23 cellular contexts compared by ENCODE assay signal in the genomic region with DNA sequence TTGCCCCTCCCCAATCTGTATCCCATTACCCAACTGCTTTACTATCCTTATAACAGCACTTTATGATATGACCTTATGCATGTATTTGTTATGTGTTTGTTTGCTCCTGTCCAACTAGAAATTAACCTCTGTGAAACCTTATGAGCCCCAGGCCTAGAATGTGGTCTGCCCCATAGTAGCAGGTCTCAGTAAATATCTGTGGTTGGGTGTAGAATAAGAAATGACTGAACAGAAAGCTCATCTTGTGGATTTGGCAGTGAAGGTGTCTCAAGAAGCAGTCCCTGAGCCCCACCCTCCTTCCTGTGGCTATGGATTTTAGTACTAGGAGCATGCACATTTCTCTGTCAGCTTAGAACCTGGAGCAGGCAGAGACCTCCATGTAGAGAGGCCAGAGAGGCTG.
DNase-seq lines count a peak whose midpoint lies in the region; ATAC-seq and TF ChIP-seq lines count a peak whose summit lies in the region.
"Had no signal": no experiment of that assay in that cellular context is flagged by ENCODE, and none has a peak within 500 bp of the region (broad histone marks: within the 10 kb centered on the region; RNA-seq: fewer than 3 reads in every experiment).

No MANE protein-coding gene starts in this region.

- H3K4me1 ChIP-seq in MM.1S (ENCODE audit: low read length) (peaks cover 64% of the 10 kb centered on the region), upper lobe of right lung (no peaks in the 10 kb centered on the region), aorta (ENCODE audit: control insufficient read depth in 1 of 2, insufficient read depth in 2 of 2, low read length in 2 of 2) (no peaks in the 10 kb centered on the region)
- H3K4me1 ChIP-seq: Caco-2 had no signal

- no peak overlapping the region for H3K4me3 ChIP-seq in MM.1S (ENCODE audit: low read length)
- H3K4me3 ChIP-seq in upper lobe of right lung = no peak overlapping the region
- no peak overlapping the region for H3K4me3 ChIP-seq in aorta (ENCODE audit: low read length in 2 of 2)

- H3K27ac ChIP-seq in MM.1S (ENCODE audit: low read length) = peak overlapping the region; percentile 19; the same call in 1 of the 2 replicates
- no peak overlapping the region for H3K27ac ChIP-seq in upper lobe of right lung
- no peak overlapping the region for H3K27ac ChIP-seq in aorta (ENCODE audit: low read depth in 1 of 2, low read length in 2 of 2)
- H3K27ac ChIP-seq: C4-2B, RWPE1 had no signal

- H3K9ac ChIP-seq in MM.1S (ENCODE audit: low read length) = no peak overlapping the region

- H3K27me3 ChIP-seq in MM.1S (replicated peaks; ENCODE audit: insufficient read depth, low read length) = no peaks in the 10 kb centered on the region
- no peaks in the 10 kb centered on the region for H3K27me3 ChIP-seq in upper lobe of right lung
- no peaks in the 10 kb centered on the region for H3K27me3 ChIP-seq in aorta (ENCODE audit: control insufficient read depth in 1 of 2, insufficient read depth in 2 of 2, low read length in 1 of 2)

- TF ChIP-seq CTCF in MM.1S (IDR thresholded peaks at IDR 0.05; ENCODE audit: low read length) (no peak), upper lobe of right lung (IDR thresholded peaks at IDR 0.05) (no peak)

- H3K9me3 ChIP-seq in MM.1S (replicated peaks; ENCODE audit: insufficient read depth, low read length) (no peaks in the 10 kb centered on the region), upper lobe of right lung (no peaks in the 10 kb centered on the region), aorta (ENCODE audit: control insufficient read depth, low read length) (peaks cover 1% of the 10 kb centered on the region)
- H3K9me3 ChIP-seq: Caco-2 had no signal

- intact Hi-C loops in upper lobe of right lung (cut with DNase I) (no loop called here), aorta (cut with DNase I) (no loop called here)

- H2AFZ ChIP-seq in MM.1S (ENCODE audit: low read length) = peak overlapping the region; percentile 12; the same call in 1 of the 2 replicates

- no peak overlapping the region for H3K4me2 ChIP-seq in MM.1S (ENCODE audit: low read depth, low read length)

- DNase-seq in MM.1S (peak; percentile 56), NCI-H1048 (lab: John Stamatoyannopoulos, UW) (no peak), upper lobe of right lung (no peak), aorta (no peak)
- DNase-seq: Caco-2; CD8-positive, alpha-beta T cell; Kasumi-1; MV-4-11; NCI-H1417; NCI-H1694; NCI-H2029 treated with DMSO at 0.1 percent for 48 hours; NCI-H446 treated with DMSO at 0.1 percent for 48 hours; NCI-H526; NCI-H82; SHP77; T-cell had no signal

- H3K9me2 ChIP-seq in MM.1S (replicated peaks; ENCODE audit: insufficient read depth, low read length) = no peaks in the 10 kb centered on the region

- peaks cover 34% of the 10 kb centered on the region for H3F3A ChIP-seq in MM.1S (ENCODE audit: insufficient read depth, low read length)

- no peaks in the 10 kb centered on the region for H4K20me1 ChIP-seq in MM.1S (ENCODE audit: insufficient read depth, low read length)

- peak; percentile 65 for ATAC-seq in GM19351 (IDR thresholded peaks at IDR 0.05; ENCODE audit: unreplicated experiment)
- peak; percentile 76 for ATAC-seq in HG02852 (IDR thresholded peaks at IDR 0.05; ENCODE audit: unreplicated experiment)
- ATAC-seq in upper lobe of right lung = no peak
- ATAC-seq in aorta (ENCODE audit: low FRiP score) = no peak
- no peak for ATAC-seq in HG03159 (IDR thresholded peaks at IDR 0.05; ENCODE audit: unreplicated experiment)
- ATAC-seq: CD8-positive, alpha-beta T cell; HepG2; Panc1; T-cell had no signal

- H3K79me2 ChIP-seq in MM.1S (ENCODE audit: low read length) = no peaks in the 10 kb centered on the region

- H3K36me3 ChIP-seq in MM.1S (replicated peaks; ENCODE audit: insufficient read depth, low read length) (no peaks in the 10 kb centered on the region), upper lobe of right lung (no peaks in the 10 kb centered on the region), aorta (ENCODE audit: control insufficient read depth in 1 of 2, insufficient read depth in 2 of 2, low read length in 1 of 2) (no peaks in the 10 kb centered on the region)

Comparison
In these comparisons a context has a peak if more than half of its experiments do, and no peak if none do; other contexts are left out.
1. ATAC-seq: peak in GM19351 (single experiment) and HG02852 (single experiment); none in upper lobe of right lung (single experiment), aorta (single experiment) and HG03159 (single experiment).